8 cellular contexts compared by ENCODE assay signal in the genomic region with DNA sequence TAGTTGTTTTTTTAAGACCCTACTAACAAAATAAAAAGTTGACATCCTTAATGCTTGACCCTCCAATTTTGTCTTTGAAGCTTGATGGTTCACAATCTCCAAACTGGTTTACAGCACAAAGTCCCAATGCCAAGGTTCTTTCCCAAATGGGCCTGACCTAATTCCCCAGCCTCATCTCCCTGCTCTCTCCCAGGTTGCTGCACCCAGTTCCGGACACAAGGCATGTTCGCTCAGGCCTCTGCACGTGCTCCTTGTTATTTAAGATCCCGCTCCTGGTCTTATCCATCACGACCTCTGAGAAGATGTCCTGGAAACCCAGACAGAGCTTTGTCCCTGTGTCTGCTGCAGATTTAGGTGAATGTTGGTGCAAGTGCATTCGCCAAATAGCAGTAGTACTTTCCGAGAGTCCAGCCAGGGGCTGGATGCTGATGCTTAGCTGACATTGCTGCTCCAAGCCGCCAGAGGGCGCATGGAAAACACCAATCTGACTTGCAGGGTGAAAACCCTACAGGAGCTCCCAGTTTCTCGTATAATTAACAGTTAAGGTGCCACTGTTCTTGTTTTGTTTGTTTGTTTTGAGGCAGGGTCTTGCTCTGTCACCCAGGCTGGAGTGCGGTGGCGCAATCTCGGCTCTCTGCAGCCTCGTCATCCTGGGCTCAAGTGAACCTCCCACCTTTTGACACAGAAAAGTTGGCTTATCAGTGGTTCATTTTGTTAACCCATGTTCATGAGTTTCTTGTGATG.
A peak's percentile ranks its signal among the peaks of the same experiment; 100 is the strongest.
DNase-seq lines count a peak whose midpoint lies in the region; ATAC-seq and TF ChIP-seq lines count a peak whose summit lies in the region.

No MANE protein-coding gene starts in this region.

- TF ChIP-seq EP300 in Ishikawa (IDR thresholded peaks at IDR 0.05; ENCODE audit: borderline replicate concordance) = no peak

- TF ChIP-seq CTCF in fibroblast of pulmonary artery (IDR thresholded peaks at IDR 0.05; ENCODE audit: low read length, missing control alignments) (peak; percentile 96), neutrophil (IDR thresholded peaks at IDR 0.05) (peak; percentile 97)

- peak; percentile 50 for DNase-seq in DMS53 treated with DMSO at 0.1 percent for 48 hours (lab: John Stamatoyannopoulos, UW; ENCODE audit: unreplicated experiment)
- peak; percentile 81 for DNase-seq in RKO (ENCODE audit: low spot score)
- peak; percentile 71 for DNase-seq in activated T-helper 1 cell treated with Interleukin-2 at 50 U/mL for 16 hours (ENCODE audit: low read depth)
- peak; percentile 82 for DNase-seq in fibroblast of pulmonary artery (ENCODE audit: low read depth)
- peak in 48 of 49 donors; percentile 3 to 84 (median 58) for DNase-seq in substantia nigra (lab: John Stamatoyannopoulos, UW)

- H3K4me3 ChIP-seq in fibroblast of pulmonary artery (replicated peaks; ENCODE audit: low read depth, low read length) (no peak overlapping the region), neutrophil (ENCODE audit: low read depth in 1 of 2, low read length in 1 of 2) (no peak overlapping the region)

- H3K9me3 ChIP-seq in neutrophil = no peaks in the 10 kb centered on the region

- ATAC-seq in HG03378 (IDR thresholded peaks at IDR 0.05; ENCODE audit: unreplicated experiment) = no peak

- H3K27me3 ChIP-seq in neutrophil = no peaks in the 10 kb centered on the region

- H3K27ac ChIP-seq in neutrophil (no peak overlapping the region), substantia nigra (ENCODE audit: low read depth, low read length, poor library complexity, severe bottlenecking) (no peak overlapping the region)

- H3K4me1 ChIP-seq in neutrophil (ENCODE audit: control insufficient read depth in 1 of 2, insufficient read depth in 1 of 2, low read depth in 1 of 2, low read length in 1 of 2) = peaks cover 7 to 10% of the 10 kb centered on the region in 2 experiments

- TF ChIP-seq RAD21 in Ishikawa (IDR thresholded peaks at IDR 0.05; ENCODE audit: low read depth) = peak; percentile 95

- no peaks in the 10 kb centered on the region for H3K36me3 ChIP-seq in neutrophil

TF ChIP-seq in Ishikawa, 13 proteins besides CTCF, POLR2A, EP300 and RAD21:
- TF ChIP-seq CREB1 (IDR thresholded peaks at IDR 0.05; ENCODE audit: low read depth) = no peak
- no peak for TF ChIP-seq FOXM1 (IDR thresholded peaks at IDR 0.05; ENCODE audit: borderline replicate concordance, low read depth)
- TF ChIP-seq CEBPB (IDR thresholded peaks at IDR 0.05) = no peak
- no peak for TF ChIP-seq NFIC (IDR thresholded peaks at IDR 0.05)
- TF ChIP-seq TEAD4 (IDR thresholded peaks at IDR 0.05) = no peak
- TF ChIP-seq, protein P1, sequence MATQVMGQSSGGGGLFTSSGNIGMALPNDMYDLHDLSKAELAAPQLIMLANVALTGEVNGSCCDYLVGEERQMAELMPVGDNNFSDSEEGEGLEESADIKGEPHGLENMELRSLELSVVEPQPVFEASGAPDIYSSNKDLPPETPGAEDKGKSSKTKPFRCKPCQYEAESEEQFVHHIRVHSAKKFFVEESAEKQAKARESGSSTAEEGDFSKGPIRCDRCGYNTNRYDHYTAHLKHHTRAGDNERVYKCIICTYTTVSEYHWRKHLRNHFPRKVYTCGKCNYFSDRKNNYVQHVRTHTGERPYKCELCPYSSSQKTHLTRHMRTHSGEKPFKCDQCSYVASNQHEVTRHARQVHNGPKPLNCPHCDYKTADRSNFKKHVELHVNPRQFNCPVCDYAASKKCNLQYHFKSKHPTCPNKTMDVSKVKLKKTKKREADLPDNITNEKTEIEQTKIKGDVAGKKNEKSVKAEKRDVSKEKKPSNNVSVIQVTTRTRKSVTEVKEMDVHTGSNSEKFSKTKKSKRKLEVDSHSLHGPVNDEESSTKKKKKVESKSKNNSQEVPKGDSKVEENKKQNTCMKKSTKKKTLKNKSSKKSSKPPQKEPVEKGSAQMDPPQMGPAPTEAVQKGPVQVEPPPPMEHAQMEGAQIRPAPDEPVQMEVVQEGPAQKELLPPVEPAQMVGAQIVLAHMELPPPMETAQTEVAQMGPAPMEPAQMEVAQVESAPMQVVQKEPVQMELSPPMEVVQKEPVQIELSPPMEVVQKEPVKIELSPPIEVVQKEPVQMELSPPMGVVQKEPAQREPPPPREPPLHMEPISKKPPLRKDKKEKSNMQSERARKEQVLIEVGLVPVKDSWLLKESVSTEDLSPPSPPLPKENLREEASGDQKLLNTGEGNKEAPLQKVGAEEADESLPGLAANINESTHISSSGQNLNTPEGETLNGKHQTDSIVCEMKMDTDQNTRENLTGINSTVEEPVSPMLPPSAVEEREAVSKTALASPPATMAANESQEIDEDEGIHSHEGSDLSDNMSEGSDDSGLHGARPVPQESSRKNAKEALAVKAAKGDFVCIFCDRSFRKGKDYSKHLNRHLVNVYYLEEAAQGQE (IDR thresholded peaks at IDR 0.05; ENCODE audit: low read depth) = no peak
- no peak for TF ChIP-seq TAF1 (IDR thresholded peaks at IDR 0.05; ENCODE audit: low read depth)
- TF ChIP-seq, protein P2, sequence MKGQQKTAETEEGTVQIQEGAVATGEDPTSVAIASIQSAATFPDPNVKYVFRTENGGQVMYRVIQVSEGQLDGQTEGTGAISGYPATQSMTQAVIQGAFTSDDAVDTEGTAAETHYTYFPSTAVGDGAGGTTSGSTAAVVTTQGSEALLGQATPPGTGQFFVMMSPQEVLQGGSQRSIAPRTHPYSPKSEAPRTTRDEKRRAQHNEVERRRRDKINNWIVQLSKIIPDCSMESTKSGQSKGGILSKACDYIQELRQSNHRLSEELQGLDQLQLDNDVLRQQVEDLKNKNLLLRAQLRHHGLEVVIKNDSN (IDR thresholded peaks at IDR 0.05) = no peak
- no peak for TF ChIP-seq TCF12 (IDR thresholded peaks at IDR 0.05; ENCODE audit: low read depth)
- TF ChIP-seq, protein P3, sequence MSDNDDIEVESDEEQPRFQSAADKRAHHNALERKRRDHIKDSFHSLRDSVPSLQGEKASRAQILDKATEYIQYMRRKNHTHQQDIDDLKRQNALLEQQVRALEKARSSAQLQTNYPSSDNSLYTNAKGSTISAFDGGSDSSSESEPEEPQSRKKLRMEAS (IDR thresholded peaks at IDR 0.05) = no peak
- no peak for TF ChIP-seq ZBTB7A (IDR thresholded peaks at IDR 0.05; ENCODE audit: low read depth)
- no peak for TF ChIP-seq EGR1 (IDR thresholded peaks at IDR 0.05)
- no peak for TF ChIP-seq YY1 (IDR thresholded peaks at IDR 0.05; ENCODE audit: low read depth)
